13 cellular contexts compared by ENCODE assay signal in genomic region chr3:189673535-189673934, GRCh38. TPM values are rescaled to one million over a fixed set of nuclear protein-coding genes. Genes with fewer than 3 reads are reported as not detected.
A peak's percentile ranks its signal among the peaks of the same experiment; 100 is the strongest.
DNase-seq lines count a peak whose midpoint lies in the region; ATAC-seq and TF ChIP-seq lines count a peak whose summit lies in the region.
"Had no signal": no experiment of that assay in that cellular context is flagged by ENCODE, and none has a peak within 500 bp of the region (broad histone marks: within the 10 kb centered on the region; RNA-seq: fewer than 3 reads in every experiment).

No MANE protein-coding gene starts in this region.

- no peaks in the 10 kb centered on the region for H3K27me3 Mint-ChIP-seq in Calu3 (ENCODE audit: unreplicated experiment)
- peaks cover 5% of the 10 kb centered on the region for H3K27me3 Mint-ChIP-seq in activated T-helper 2 cell treated with anti-CD3 and anti-CD28 coated beads, Interferon-gamma antibody, Interleukin-2, Interleukin-4, amounts not matched to agents 10 μg/mL and 5 μg/mL and 100 μg/mL, durations not matched to agents 14 hours and 24 hours and 36 hours (ENCODE audit: low read depth)

- CTCF ChIA-PET in Calu3 (lab: Charles Lee): no interaction called here

- ATAC-seq in GM19395 (IDR thresholded peaks at IDR 0.05; ENCODE audit: unreplicated experiment) (peak; percentile 91), HG02798 (IDR thresholded peaks at IDR 0.05; ENCODE audit: poor library complexity, unreplicated experiment) (peak; percentile 71), HG03442 (IDR thresholded peaks at IDR 0.05; ENCODE audit: unreplicated experiment) (peak; percentile 85)
- ATAC-seq: activated naive CD8-positive, alpha-beta T cell treated with anti-CD3 and anti-CD28 coated beads, Interleukin-2, amount 50 U/mL, for 24 hours had no signal

- peaks cover 2% of the 10 kb centered on the region for H3K9me3 Mint-ChIP-seq in Calu3 (ENCODE audit: low read depth, unreplicated experiment)
- H3K9me3 Mint-ChIP-seq in activated T-helper 2 cell treated with anti-CD3 and anti-CD28 coated beads, Interferon-gamma antibody, Interleukin-2, Interleukin-4, amounts not matched to agents 10 μg/mL and 5 μg/mL and 100 μg/mL, durations not matched to agents 14 hours and 24 hours and 36 hours: peaks cover 12% of the 10 kb centered on the region

- in situ Hi-C loops in GM13976 (cut with MboI; ENCODE audit: low sequenced_read_pairs, unreplicated experiment): no loop called here

- H3K4me1 Mint-ChIP-seq in Calu3 (ENCODE audit: low read depth, unreplicated experiment): no peaks in the 10 kb centered on the region
- H3K4me1 Mint-ChIP-seq in activated T-helper 2 cell treated with anti-CD3 and anti-CD28 coated beads, Interferon-gamma antibody, Interleukin-2, Interleukin-4, amounts not matched to agents 10 μg/mL and 5 μg/mL and 100 μg/mL, durations not matched to agents 14 hours and 24 hours and 36 hours (ENCODE audit: low read depth): no peaks in the 10 kb centered on the region
- H3K4me1 Mint-ChIP-seq: activated naive CD8-positive, alpha-beta T cell treated with anti-CD3 and anti-CD28 coated beads, Interleukin-2, amount 50 U/mL, for 24 hours; mesothelial cell of epicardium had no signal

- H3K4me3 Mint-ChIP-seq in Calu3 (ENCODE audit: low read depth, unreplicated experiment): no peak overlapping the region
- H3K4me3 Mint-ChIP-seq in activated T-helper 2 cell treated with anti-CD3 and anti-CD28 coated beads, Interferon-gamma antibody, Interleukin-2, Interleukin-4, amounts not matched to agents 10 μg/mL and 5 μg/mL and 100 μg/mL, durations not matched to agents 14 hours and 24 hours and 36 hours (ENCODE audit: low read depth): no peak overlapping the region
- H3K4me3 Mint-ChIP-seq: activated naive CD8-positive, alpha-beta T cell treated with anti-CD3 and anti-CD28 coated beads, Interleukin-2, amount 50 U/mL, for 24 hours; mesothelial cell of epicardium had no signal

- H3K36me3 Mint-ChIP-seq in Calu3 (ENCODE audit: insufficient read depth, unreplicated experiment): no peaks in the 10 kb centered on the region
- H3K36me3 Mint-ChIP-seq in activated T-helper 2 cell treated with anti-CD3 and anti-CD28 coated beads, Interferon-gamma antibody, Interleukin-2, Interleukin-4, amounts not matched to agents 10 μg/mL and 5 μg/mL and 100 μg/mL, durations not matched to agents 14 hours and 24 hours and 36 hours (ENCODE audit: low read depth): no peaks in the 10 kb centered on the region
- H3K36me3 Mint-ChIP-seq: mesothelial cell of epicardium had no signal

- no peak overlapping the region for H3K27ac Mint-ChIP-seq in Calu3 (ENCODE audit: unreplicated experiment)
- no peak overlapping the region for H3K27ac Mint-ChIP-seq in activated T-helper 2 cell treated with anti-CD3 and anti-CD28 coated beads, Interferon-gamma antibody, Interleukin-2, Interleukin-4, amounts not matched to agents 10 μg/mL and 5 μg/mL and 100 μg/mL, durations not matched to agents 14 hours and 24 hours and 36 hours
- H3K27ac Mint-ChIP-seq: activated naive CD8-positive, alpha-beta T cell treated with anti-CD3 and anti-CD28 coated beads, Interleukin-2, amount 50 U/mL, for 24 hours; mesothelial cell of epicardium had no signal

- no TSS peak for BruUV-seq in Calu3 (replicated peaks; lab: Mats Ljungman, UMichigan)

- TF ChIP-seq CTCF in GM13976 (IDR thresholded peaks at IDR 0.05; ENCODE audit: borderline replicate concordance, control extremely low read depth, extremely low read depth, insufficient read depth, missing control alignments) (no peak), Calu3 (IDR thresholded peaks at IDR 0.05; ENCODE audit: unreplicated experiment) (no peak)

- peak; percentile 15 for DNase-seq in GM13976 (ENCODE audit: low spot score)
- no peak for DNase-seq in Calu3
- DNase-seq in dedifferentiated amniotic fluid mesenchymal stem cell (ENCODE audit: extremely low spot score): no peak
- DNase-seq in activated T-helper 2 cell treated with anti-CD3 and anti-CD28 coated beads, Interferon-gamma antibody, Interleukin-2, Interleukin-4, amounts not matched to agents 10 μg/mL and 5 μg/mL and 100 μg/mL, durations not matched to agents 14 hours and 24 hours and 36 hours (ENCODE audit: low spot score): no peak
- no peak for DNase-seq in LoVo (ENCODE audit: low spot score)
- DNase-seq: activated naive CD8-positive, alpha-beta T cell treated with anti-CD3 and anti-CD28 coated beads, Interleukin-2, amount 50 U/mL, for 24 hours; cortex of kidney; DMS53; posterior cingulate gyrus had no signal

- intact Hi-C loops in Calu3 (cut with micrococcal nuclease; ENCODE audit: unreplicated experiment): no loop called here
- intact Hi-C loops in activated T-helper 2 cell treated with anti-CD3 and anti-CD28 coated beads, Interferon-gamma antibody, Interleukin-2, Interleukin-4, amounts not matched to agents 10 μg/mL and 5 μg/mL and 100 μg/mL, durations not matched to agents 14 hours and 24 hours and 36 hours (cut with micrococcal nuclease): no loop called here

RNA-seq across cellular contexts. Expression of gene TP63, which starts 42.3 kb away (rescaled TPM):
- total RNA-seq in Calu3 (2022): 0.12 TPM in 1 of 2 replicates, not detected in the other
- total RNA-seq in activated T-helper 2 cell treated with anti-CD3 and anti-CD28 coated beads, Interferon-gamma antibody, Interleukin-2, Interleukin-4, amounts not matched to agents 10 μg/mL and 5 μg/mL and 100 μg/mL, durations not matched to agents 14 hours and 24 hours and 36 hours: 5.1 and 5.6 TPM in 2 replicates
